Comparison of ENCODE assay signal across 10 cellular contexts in the genomic region with DNA sequence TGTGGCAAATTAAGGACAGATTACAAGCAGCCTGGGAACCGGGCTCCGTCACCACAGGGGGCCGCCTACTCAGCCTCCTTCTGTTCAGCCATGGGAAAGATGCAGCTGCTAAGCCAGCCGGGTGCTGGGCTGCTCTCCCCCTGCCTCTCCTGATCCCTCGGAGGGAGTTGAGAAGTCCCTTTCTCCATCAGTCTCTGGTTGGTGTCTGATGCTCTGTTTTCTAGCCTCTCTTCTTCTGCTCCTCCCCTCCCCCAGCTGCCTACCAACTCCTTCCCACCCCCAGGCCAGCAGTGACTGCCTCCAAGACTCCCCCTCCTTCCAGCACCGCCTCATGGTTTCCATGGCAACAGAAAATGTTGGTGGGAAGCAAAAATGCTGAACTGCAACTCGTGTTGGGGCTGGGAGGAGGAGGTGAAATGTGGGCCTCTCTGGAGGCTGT.
DNase-seq lines count a peak whose midpoint lies in the region; ATAC-seq and TF ChIP-seq lines count a peak whose summit lies in the region.
"Had no signal": no experiment of that assay in that cellular context is flagged by ENCODE, and none has a peak within 500 bp of the region (broad histone marks: within the 10 kb centered on the region; RNA-seq: fewer than 3 reads in every experiment).

No MANE protein-coding gene starts in this region.

- no peaks in the 10 kb centered on the region for H3K4me1 ChIP-seq in spleen
- H3K4me1 ChIP-seq: gastrocnemius medialis had no signal

- peak; percentile 46 for DNase-seq in NCI-H69 (lab: John Stamatoyannopoulos, UW)
- peak; percentile 62 for DNase-seq in left ventricle myocardium superior
- no peak for DNase-seq in spleen
- DNase-seq in activated CD4-positive, alpha-beta T cell treated with anti-CD3 and anti-CD28 coated beads for 4 hours = no peak
- DNase-seq in stimulated activated naive CD8-positive, alpha-beta T cell treated with anti-CD3 and anti-CD28 coated beads, Interleukin-15, amount 100 ng/mL, for 72 hours = no peak
- DNase-seq: gastrocnemius medialis; NCI-H1436 treated with DMSO at 0.1 percent for 48 hours; stimulated activated CD4-positive, alpha-beta T cell treated with anti-CD3 and anti-CD28 coated beads, Interleukin-4, amount 100 ng/mL, for 4 hours had no signal

- no peaks in the 10 kb centered on the region for H3K4me1 Mint-ChIP-seq in stimulated activated naive CD8-positive, alpha-beta T cell treated with anti-CD3 and anti-CD28 coated beads, Interleukin-15, amount 100 ng/mL, for 72 hours

- H3K4me3 Mint-ChIP-seq in stimulated activated naive CD8-positive, alpha-beta T cell treated with anti-CD3 and anti-CD28 coated beads, Interleukin-15, amount 100 ng/mL, for 72 hours = no peak overlapping the region

- H3K27me3 Mint-ChIP-seq in stimulated activated naive CD8-positive, alpha-beta T cell treated with anti-CD3 and anti-CD28 coated beads, Interleukin-15, amount 100 ng/mL, for 72 hours = no peaks in the 10 kb centered on the region

- H3K27ac Mint-ChIP-seq in stimulated activated naive CD8-positive, alpha-beta T cell treated with anti-CD3 and anti-CD28 coated beads, Interleukin-15, amount 100 ng/mL, for 72 hours = no peak overlapping the region

- no peak for TF ChIP-seq CTCF in spleen (IDR thresholded peaks at IDR 0.05 in 8 of 11, conservative IDR thresholded peaks at IDR 0.05 in 3 of 11)

- 12 to 24% (median 17%) methylated on average over 7 of the region's 7 CpGs for WGBS in spleen, 5 donors

- peak; percentile 36 for ATAC-seq in GM21529 (IDR thresholded peaks at IDR 0.05; ENCODE audit: unreplicated experiment)
- ATAC-seq in left ventricle myocardium superior = peak; percentile 94
- ATAC-seq in GM21576 (IDR thresholded peaks at IDR 0.05; ENCODE audit: unreplicated experiment) = no peak
- ATAC-seq in stimulated activated naive CD8-positive, alpha-beta T cell treated with anti-CD3 and anti-CD28 coated beads, Interleukin-15, amount 100 ng/mL, for 72 hours = no peak

- intact Hi-C loops in left ventricle myocardium superior (cut with micrococcal nuclease) = no loop called here
- intact Hi-C loops in spleen (cut with DNase I; ENCODE audit: low total_unique reads) = no loop called here

- peak overlapping the region; percentile 21 to 71 (median 48) for H3K27ac ChIP-seq in spleen

- no peaks in the 10 kb centered on the region for H3K36me3 ChIP-seq in spleen
- H3K36me3 ChIP-seq: gastrocnemius medialis had no signal

- H3K4me3 ChIP-seq in spleen = peak overlapping the region in 2 of 8 donors; percentile 7 to 17

- TF ChIP-seq POLR2A in spleen (IDR thresholded peaks at IDR 0.05) = no peak

- H3K9me3 ChIP-seq in spleen = no peaks in the 10 kb centered on the region
- H3K9me3 ChIP-seq: gastrocnemius medialis had no signal

- H3K9me3 Mint-ChIP-seq in stimulated activated naive CD8-positive, alpha-beta T cell treated with anti-CD3 and anti-CD28 coated beads, Interleukin-15, amount 100 ng/mL, for 72 hours = peaks cover 8% of the 10 kb centered on the region in 2 donors

- no peaks in the 10 kb centered on the region for H3K27me3 ChIP-seq in spleen (replicated peaks in 1 of 7)
- H3K27me3 ChIP-seq: gastrocnemius medialis had no signal

Comparison
In these comparisons a context has a peak if more than half of its experiments do, and no peak if none do; other contexts are left out.
1. ATAC-seq: peak in GM21529 (single experiment) and left ventricle myocardium superior (single experiment); none in GM21576 (single experiment) and stimulated activated naive CD8-positive, alpha-beta T cell treated with anti-CD3 and anti-CD28 coated beads, Interleukin-15, amount 100 ng/mL, for 72 hours (single experiment).
2. DNase-seq: peak in NCI-H69 (single experiment) and left ventricle myocardium superior (single experiment); none in spleen (single experiment), activated CD4-positive, alpha-beta T cell treated with anti-CD3 and anti-CD28 coated beads for 4 hours (0 of 2) and stimulated activated naive CD8-positive, alpha-beta T cell treated with anti-CD3 and anti-CD28 coated beads, Interleukin-15, amount 100 ng/mL, for 72 hours (0 of 2).